Comparison of ENCODE assay signal across 9 cellular contexts in the genomic region with DNA sequence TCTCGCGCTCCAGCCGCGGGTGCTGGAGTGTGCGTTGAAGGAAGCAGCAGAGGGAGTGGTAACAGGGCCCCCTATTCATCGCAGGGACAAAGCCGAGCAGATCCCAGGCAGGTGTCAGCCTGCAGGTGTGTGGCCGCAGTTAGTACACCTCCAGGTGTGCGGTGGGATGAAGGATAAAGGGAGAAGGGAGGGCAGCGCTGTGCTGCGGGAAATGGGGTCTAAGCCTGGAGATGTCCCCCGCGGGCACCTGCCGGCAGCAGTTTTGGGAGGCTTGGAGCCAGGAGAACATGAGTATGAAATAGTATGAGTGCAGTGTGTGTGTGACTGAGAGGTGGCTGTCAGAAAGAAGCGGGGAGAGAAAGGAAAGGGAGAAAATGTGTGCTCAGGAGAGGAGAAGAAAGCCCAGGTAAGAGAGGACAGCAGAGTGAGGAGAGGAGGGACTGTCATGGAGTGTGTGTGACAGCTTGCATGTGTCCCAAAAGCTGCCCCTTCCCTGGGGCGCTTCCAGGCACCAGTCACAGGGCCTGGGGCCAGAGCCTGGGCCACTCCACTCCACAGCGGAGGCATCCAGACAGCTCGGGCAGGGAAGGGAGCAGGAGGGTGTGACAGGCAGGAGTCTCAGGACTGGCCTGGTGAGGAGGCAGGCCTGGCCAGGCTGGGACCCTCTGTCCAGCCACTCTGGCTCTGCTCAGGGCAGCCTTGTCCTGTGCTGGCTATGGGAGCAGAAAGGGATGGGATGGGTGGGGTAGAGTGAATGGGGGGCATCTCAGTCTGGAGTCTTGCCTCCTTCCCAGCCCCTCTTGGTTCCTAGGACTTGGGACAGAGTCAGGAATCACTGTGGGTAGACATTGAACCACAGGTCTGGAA. TPM values are rescaled to one million over a fixed set of nuclear protein-coding genes. Genes with fewer than 3 reads are reported as not detected.
A peak's percentile ranks its signal among the peaks of the same experiment; 100 is the strongest.
DNase-seq lines count a peak whose midpoint lies in the region; ATAC-seq, FAIRE-seq and TF ChIP-seq lines count a peak whose summit lies in the region.
"Had no signal": no experiment of that assay in that cellular context is flagged by ENCODE, and none has a peak within 500 bp of the region (broad histone marks: within the 10 kb centered on the region; RNA-seq: fewer than 3 reads in every experiment).

No MANE protein-coding gene starts in this region.

- H3K4me1 ChIP-seq in iPS DF 6.9 (ENCODE audit: control insufficient read depth, insufficient read depth, low read length) = peaks cover 9% of the 10 kb centered on the region

- H3K4me3 Mint-ChIP-seq in activated CD8-positive, alpha-beta T cell treated with anti-CD3 and anti-CD28 coated beads for 36 hours = peak overlapping the region; percentile 39
- peak overlapping the region; percentile 74 for H3K4me3 Mint-ChIP-seq in stimulated activated memory B cell treated with anti-CD40 and anti-IgM and Interleukin-4, amounts not matched to agents 10 μg/mL and 1 μg/mL and 100 μg/mL, for 72 hours

- no peaks in the 10 kb centered on the region for H3K27me3 Mint-ChIP-seq in activated CD8-positive, alpha-beta T cell treated with anti-CD3 and anti-CD28 coated beads for 36 hours
- no peaks in the 10 kb centered on the region for H3K27me3 Mint-ChIP-seq in stimulated activated memory B cell treated with anti-CD40 and anti-IgM and Interleukin-4, amounts not matched to agents 10 μg/mL and 1 μg/mL and 100 μg/mL, for 72 hours

- ATAC-seq in activated CD8-positive, alpha-beta T cell treated with anti-CD3 and anti-CD28 coated beads for 36 hours = no peak
- no peak for ATAC-seq in stimulated activated memory B cell treated with anti-CD40 and anti-IgM and Interleukin-4, amounts not matched to agents 10 μg/mL and 1 μg/mL and 100 μg/mL, for 72 hours
- ATAC-seq in HG02571 (IDR thresholded peaks at IDR 0.05; ENCODE audit: unreplicated experiment) (no peak), HG02870 (IDR thresholded peaks at IDR 0.05; ENCODE audit: unreplicated experiment) (no peak)

- H3K27ac Mint-ChIP-seq in activated CD8-positive, alpha-beta T cell treated with anti-CD3 and anti-CD28 coated beads for 36 hours = no peak overlapping the region
- peak overlapping the region; percentile 75 for H3K27ac Mint-ChIP-seq in stimulated activated memory B cell treated with anti-CD40 and anti-IgM and Interleukin-4, amounts not matched to agents 10 μg/mL and 1 μg/mL and 100 μg/mL, for 72 hours

- no peaks in the 10 kb centered on the region for H3K36me3 Mint-ChIP-seq in activated CD8-positive, alpha-beta T cell treated with anti-CD3 and anti-CD28 coated beads for 36 hours (ENCODE audit: low read depth)
- no peaks in the 10 kb centered on the region for H3K36me3 Mint-ChIP-seq in stimulated activated memory B cell treated with anti-CD40 and anti-IgM and Interleukin-4, amounts not matched to agents 10 μg/mL and 1 μg/mL and 100 μg/mL, for 72 hours

- peaks cover 11% of the 10 kb centered on the region for H3K4me1 Mint-ChIP-seq in activated CD8-positive, alpha-beta T cell treated with anti-CD3 and anti-CD28 coated beads for 36 hours (ENCODE audit: low read depth)
- H3K4me1 Mint-ChIP-seq in stimulated activated memory B cell treated with anti-CD40 and anti-IgM and Interleukin-4, amounts not matched to agents 10 μg/mL and 1 μg/mL and 100 μg/mL, for 72 hours = peaks cover 59% of the 10 kb centered on the region

- peaks cover 13% of the 10 kb centered on the region for H3K27me3 ChIP-seq in iPS DF 6.9 (ENCODE audit: control insufficient read depth, insufficient read depth, low read length)

- H3K4me3 ChIP-seq in iPS DF 6.9 (ENCODE audit: low read length) = peak overlapping the region; percentile 64

- CTCF ChIA-PET in activated CD8-positive, alpha-beta T cell treated with anti-CD3 and anti-CD28 coated beads for 36 hours (lab: Charles Lee) = interaction anchor here (1.6 to 3.2 kb wide), 3 partner anchors 13 to 85 kb away, joined by 3 to 12 read pairs (median 7); a partner anchor contains a TSS

- DNase-seq in DMS79 treated with DMSO at 0.1 percent for 48 hours (lab: John Stamatoyannopoulos, UW) (peak; percentile 16), DMS79 (lab: John Stamatoyannopoulos, UW) (no peak), iPS DF 6.9 (ENCODE audit: low read depth, low spot score) (no peak), GM12891 (ENCODE audit: insufficient read length, low spot score) (no peak)
- DNase-seq in activated CD8-positive, alpha-beta T cell treated with anti-CD3 and anti-CD28 coated beads for 36 hours = no peak

- no peaks in the 10 kb centered on the region for H3K9me3 ChIP-seq in iPS DF 6.9 (ENCODE audit: control insufficient read depth, insufficient read depth, low read length)
- H3K9me3 ChIP-seq: A549 had no signal

- H3K36me3 ChIP-seq in iPS DF 6.9 (ENCODE audit: control insufficient read depth, insufficient read depth, low read length) = no peaks in the 10 kb centered on the region

- POLR2A ChIA-PET in activated CD8-positive, alpha-beta T cell treated with anti-CD3 and anti-CD28 coated beads for 36 hours (lab: Charles Lee) = interaction anchor here (1.2 to 2.7 kb wide), 3 partner anchors 8 to 13 kb away, joined by 3 to 14 read pairs (median 9); a partner anchor contains a TSS

- TF ChIP-seq CTCF in activated CD8-positive, alpha-beta T cell treated with anti-CD3 and anti-CD28 coated beads for 36 hours (IDR thresholded peaks at IDR 0.05) = no peak

- WGBS in iPS DF 6.9 (ENCODE audit: insufficient coverage, insufficient read length) = no CpG with 5 or more reads among the region's 18 CpGs

- TF ChIP-seq POLR2A in GM12891 (IDR thresholded peaks at IDR 0.05; ENCODE audit: low read depth, low read length) = no peak

- H3K9me3 Mint-ChIP-seq in activated CD8-positive, alpha-beta T cell treated with anti-CD3 and anti-CD28 coated beads for 36 hours = no peaks in the 10 kb centered on the region
- H3K9me3 Mint-ChIP-seq in stimulated activated memory B cell treated with anti-CD40 and anti-IgM and Interleukin-4, amounts not matched to agents 10 μg/mL and 1 μg/mL and 100 μg/mL, for 72 hours = no peaks in the 10 kb centered on the region

- FAIRE-seq in GM12891 (lab: Jason Lieb, UNC) = no peak
- FAIRE-seq: A549 had no signal

- intact Hi-C loops in activated CD8-positive, alpha-beta T cell treated with anti-CD3 and anti-CD28 coated beads for 36 hours (cut with micrococcal nuclease) = loop anchor here (5.0 kb wide), 1 partner anchor 64 kb away; a partner anchor contains a TSS

- H3K27ac ChIP-seq in iPS DF 6.9 (ENCODE audit: low read length) = no peak overlapping the region

TF ChIP-seq in GM12891, 5 proteins besides CTCF, POLR2A, EP300 and RAD21:
- no peak for TF ChIP-seq POLR2AphosphoS5 (IDR thresholded peaks at IDR 0.05; ENCODE audit: low read depth, low read length)
- TF ChIP-seq POU2F2 (IDR thresholded peaks at IDR 0.05; ENCODE audit: low read depth, low read length) = no peak
- no peak for TF ChIP-seq TAF1 (IDR thresholded peaks at IDR 0.05; ENCODE audit: low read depth, low read length)
- no peak for TF ChIP-seq SPI1 (IDR thresholded peaks at IDR 0.05; ENCODE audit: low read depth, low read length)
- no peak for TF ChIP-seq PAX5 (IDR thresholded peaks at IDR 0.05; ENCODE audit: insufficient read depth, low read length, severe bottlenecking)

RNA-seq across cellular contexts. Expression of a gene that starts 0.8 kb away (rescaled TPM):
- 1 to 10 TPM in 1 of 2 experiments, under 1 TPM in 1; 0.85 to 1.4 TPM for total RNA-seq in activated CD8-positive, alpha-beta T cell treated with anti-CD3 and anti-CD28 coated beads for 36 hours
- polyA plus RNA-seq in GM12891 (2012; ENCODE audit: low read depth, missing spikeins) = 0.15 TPM

RNA-seq across cellular contexts. Expression of a gene that starts 5.7 kb away (rescaled TPM):
- 100 to 1,000 TPM; 197 to 212 TPM for total RNA-seq in activated CD8-positive, alpha-beta T cell treated with anti-CD3 and anti-CD28 coated beads for 36 hours
- 247 TPM for polyA plus RNA-seq in GM12891 (2012; ENCODE audit: low read depth, missing spikeins)

RNA-seq across cellular contexts. Expression of a gene that starts 10.7 kb away (rescaled TPM):
- 1 to 10 TPM; 1.1 to 2.1 TPM for total RNA-seq in activated CD8-positive, alpha-beta T cell treated with anti-CD3 and anti-CD28 coated beads for 36 hours
- 0.89 TPM for polyA plus RNA-seq in GM12891 (2012; ENCODE audit: low read depth, missing spikeins)
- polyA plus RNA-seq: A549 had no signal

RNA-seq across cellular contexts. Expression of a gene that starts 13.3 kb away (rescaled TPM):
- 10 to 100 TPM; 82.8 to 86.3 TPM for total RNA-seq in activated CD8-positive, alpha-beta T cell treated with anti-CD3 and anti-CD28 coated beads for 36 hours
- polyA plus RNA-seq in GM12891 (2012; ENCODE audit: low read depth, missing spikeins) = 105 TPM

RNA-seq across cellular contexts. Expression of a gene that starts 19.3 kb away (rescaled TPM):
- total RNA-seq in activated CD8-positive, alpha-beta T cell treated with anti-CD3 and anti-CD28 coated beads for 36 hours = not detected
- 28.4 TPM for polyA plus RNA-seq in GM12891 (2012; ENCODE audit: low read depth, missing spikeins)
